In the genomic region with DNA sequence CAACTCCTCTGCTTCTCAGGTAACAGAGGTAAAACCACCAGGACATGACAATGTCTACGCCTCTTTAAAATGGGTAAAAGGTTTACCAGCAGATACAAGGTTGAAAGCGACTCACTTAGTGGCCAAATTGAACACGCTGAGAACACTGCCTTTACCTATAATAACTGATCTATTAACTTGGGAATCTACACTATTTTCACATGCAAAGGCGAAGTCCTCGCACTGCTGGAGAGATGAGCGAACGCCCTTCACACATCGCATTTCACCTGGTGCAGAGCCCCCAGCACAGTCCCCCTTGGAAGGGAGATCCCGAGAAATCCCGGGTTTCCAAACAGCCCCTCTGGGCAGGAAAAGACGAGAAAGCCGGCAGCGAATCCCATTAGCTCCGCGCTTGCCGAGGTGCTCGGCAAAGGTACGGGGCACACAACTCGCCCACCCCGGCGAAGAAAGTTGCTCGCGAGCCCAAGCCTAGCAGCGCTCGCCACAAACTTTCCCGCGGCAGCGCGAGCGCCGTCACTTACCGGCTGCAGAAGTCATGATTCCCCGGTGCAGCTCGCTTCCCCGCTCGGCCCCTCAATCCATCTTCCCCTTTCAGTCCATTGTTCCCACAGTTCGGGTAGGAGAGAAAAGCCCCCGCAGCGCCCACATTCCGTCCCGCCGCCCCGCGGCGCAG, we compare ENCODE assay signal across 8 cellular contexts. TPM values are rescaled to one million over a fixed set of nuclear protein-coding genes. Genes with fewer than 3 reads are reported as not detected.
DNase-seq lines count a peak whose midpoint lies in the region; ATAC-seq and TF ChIP-seq lines count a peak whose summit lies in the region.

No MANE protein-coding gene starts in this region.

- TF ChIP-seq RAD21 in neural cell (conservative IDR thresholded peaks at IDR 0.05): no peak

- no peak for TF ChIP-seq CTCF in CD8-positive, alpha-beta T cell (IDR thresholded peaks at IDR 0.05)
- TF ChIP-seq CTCF in neural cell (IDR thresholded peaks at IDR 0.05; ENCODE audit: poor library complexity, severe bottlenecking): no peak

- CTCF ChIA-PET in CD8-positive, alpha-beta T cell (lab: Charles Lee): interaction anchor here (0.8 to 1.7 kb wide), 8 partner anchors 29 to 318 kb away, joined by 3 to 6 read pairs (median 3); no protein-coding TSS in a partner anchor

- intact Hi-C loops in CD8-positive, alpha-beta T cell (cut with DNase I, micrococcal nuclease): loop anchor here (1.0 to 10.0 kb wide), 21 partner anchors 100 to 1840 kb away; partner anchors contain the start of genes CEP83 (in 2 of the 2), LTA4H (in 2 of the 2), NDUFA12 (in 2 of the 2) and NR2C1 (in 2 of the 2)

- H4K20me1 ChIP-seq in neural cell (ENCODE audit: insufficient read depth): peaks cover 4% of the 10 kb centered on the region

- H3K9me3 ChIP-seq in CD8-positive, alpha-beta T cell (ENCODE audit: low read length): no peaks in the 10 kb centered on the region
- H3K9me3 ChIP-seq in SJSA1 (replicated peaks): no peaks in the 10 kb centered on the region
- no peaks in the 10 kb centered on the region for H3K9me3 ChIP-seq in esophagus (ENCODE audit: control insufficient read depth in 2 of 2, insufficient read depth in 1 of 2, low read depth in 1 of 2, low read length in 1 of 2)
- H3K9me3 ChIP-seq in neural cell (ENCODE audit: low read length): no peaks in the 10 kb centered on the region

- TF ChIP-seq EP300 in neural cell (conservative IDR thresholded peaks at IDR 0.05; ENCODE audit: poor library complexity, severe bottlenecking): no peak

- H3F3A ChIP-seq in neural cell (ENCODE audit: insufficient read depth, low read length, poor library complexity, severe bottlenecking): peaks cover 4% of the 10 kb centered on the region

- peak overlapping the region; percentile 79 for H3K4me2 ChIP-seq in neural cell (ENCODE audit: low read length)

- POLR2A ChIA-PET in CD8-positive, alpha-beta T cell (lab: Charles Lee): interaction anchor here (1.0 to 1.9 kb wide), 7 partner anchors 14 to 726 kb away, joined by 3 to 16 read pairs (median 5); partner anchors contain the start of genes AMDHD1, CCDC38, METAP2 and NR2C1

- peaks cover 17% of the 10 kb centered on the region for H3K36me3 Mint-ChIP-seq in CD8-positive, alpha-beta T cell

- H3K9me2 ChIP-seq in neural cell (ENCODE audit: insufficient read depth, low read length): no peaks in the 10 kb centered on the region

- H2AFZ ChIP-seq in neural cell (ENCODE audit: low read depth, low read length): peak overlapping the region; percentile 41

- DNase-seq in CD8-positive, alpha-beta T cell: no peak
- DNase-seq in SJSA1 (ENCODE audit: low read depth in 1 of 2, low spot score in 2 of 2) (no peak), activated gamma-delta T cell treated with Interleukin-2 at 50 U/mL for 16 hours (no peak), D341Med (ENCODE audit: low spot score) (no peak)

- ATAC-seq in CD8-positive, alpha-beta T cell: peak; percentile 3
- ATAC-seq in GM19324 (IDR thresholded peaks at IDR 0.05; ENCODE audit: low FRiP score, unreplicated experiment) (peak; percentile 29), HG03342 (IDR thresholded peaks at IDR 0.05; ENCODE audit: unreplicated experiment) (peak; percentile 17)

- H3K27me3 Mint-ChIP-seq in CD8-positive, alpha-beta T cell (ENCODE audit: low read depth): peaks cover 5% of the 10 kb centered on the region

- 0% methylated on average over 45 of the region's 45 CpGs for WGBS in esophagus, 2 donors

- H3K27ac Mint-ChIP-seq in CD8-positive, alpha-beta T cell: peak overlapping the region; percentile 91

- peaks cover 17% of the 10 kb centered on the region for H3K4me1 ChIP-seq in CD8-positive, alpha-beta T cell (ENCODE audit: insufficient read depth, low read length)
- H3K4me1 ChIP-seq in SJSA1 (replicated peaks) (peaks cover 23% of the 10 kb centered on the region; the same call in 1 of the 2 replicates), esophagus (ENCODE audit: control insufficient read depth in 2 of 2, insufficient read depth in 2 of 2, low read length in 1 of 2) (no peaks in the 10 kb centered on the region)

- H3K4me3 Mint-ChIP-seq in CD8-positive, alpha-beta T cell: peak overlapping the region; percentile 96

- H3K4me1 Mint-ChIP-seq in CD8-positive, alpha-beta T cell (ENCODE audit: low read depth): peaks cover 35% of the 10 kb centered on the region

- peaks cover 81% of the 10 kb centered on the region for H3K79me2 ChIP-seq in neural cell (replicated peaks; ENCODE audit: insufficient read depth, low read length)

- peak overlapping the region; percentile 78 for H3K9ac ChIP-seq in neural cell (ENCODE audit: low read length)

- peak overlapping the region; percentile 44 for H3K27ac ChIP-seq in CD8-positive, alpha-beta T cell (ENCODE audit: low read depth, low read length)
- H3K27ac ChIP-seq in SJSA1: peak overlapping the region; percentile 39
- peak overlapping the region; percentile 89 to 95 for H3K27ac ChIP-seq in esophagus (ENCODE audit: low read depth in 2 of 2, low read length in 1 of 2)
- peak overlapping the region; percentile 78 for H3K27ac ChIP-seq in neural cell (ENCODE audit: low read length)

- peak overlapping the region; percentile 73 for H3K4me3 ChIP-seq in CD8-positive, alpha-beta T cell (ENCODE audit: low read depth, low read length)
- peak overlapping the region; percentile 72 for H3K4me3 ChIP-seq in SJSA1
- peak overlapping the region; percentile 78 to 93 for H3K4me3 ChIP-seq in esophagus (ENCODE audit: low read depth in 1 of 2, low read length in 2 of 2)
- H3K4me3 ChIP-seq in neural cell (ENCODE audit: low read length): peak overlapping the region; percentile 82

- no peaks in the 10 kb centered on the region for H3K9me3 Mint-ChIP-seq in CD8-positive, alpha-beta T cell

- no peaks in the 10 kb centered on the region for H3K36me3 ChIP-seq in CD8-positive, alpha-beta T cell (ENCODE audit: insufficient read depth, low read length)
- H3K36me3 ChIP-seq in SJSA1: peaks cover 3% of the 10 kb centered on the region
- no peaks in the 10 kb centered on the region for H3K36me3 ChIP-seq in esophagus (ENCODE audit: control insufficient read depth in 2 of 2, insufficient read depth in 2 of 2, low read length in 1 of 2)
- H3K36me3 ChIP-seq in neural cell (ENCODE audit: insufficient read depth, low read length): no peaks in the 10 kb centered on the region

- no peaks in the 10 kb centered on the region for H3K27me3 ChIP-seq in CD8-positive, alpha-beta T cell (ENCODE audit: insufficient read depth, low read length)
- no peaks in the 10 kb centered on the region for H3K27me3 ChIP-seq in SJSA1 (replicated peaks)
- no peaks in the 10 kb centered on the region for H3K27me3 ChIP-seq in esophagus (ENCODE audit: control insufficient read depth in 1 of 2, insufficient read depth in 2 of 2, low read length in 2 of 2)
- no peaks in the 10 kb centered on the region for H3K27me3 ChIP-seq in neural cell (ENCODE audit: insufficient read depth, low read depth, low read length)

TF ChIP-seq in neural cell, 6 proteins besides CTCF, POLR2A, EP300 and RAD21:
- TF ChIP-seq EZH2 (IDR thresholded peaks at IDR 0.05; ENCODE audit: borderline replicate concordance, insufficient read depth, low read length, poor library complexity, severe bottlenecking) (no peak), TAF1 (IDR thresholded peaks at IDR 0.05; ENCODE audit: low read depth) (no peak), POLR2AphosphoS5 (IDR thresholded peaks at IDR 0.05) (peak; percentile 38), MXI1 (conservative IDR thresholded peaks at IDR 0.05; ENCODE audit: poor library complexity, severe bottlenecking) (peak; percentile 81)
- TF ChIP-seq, protein P1, sequence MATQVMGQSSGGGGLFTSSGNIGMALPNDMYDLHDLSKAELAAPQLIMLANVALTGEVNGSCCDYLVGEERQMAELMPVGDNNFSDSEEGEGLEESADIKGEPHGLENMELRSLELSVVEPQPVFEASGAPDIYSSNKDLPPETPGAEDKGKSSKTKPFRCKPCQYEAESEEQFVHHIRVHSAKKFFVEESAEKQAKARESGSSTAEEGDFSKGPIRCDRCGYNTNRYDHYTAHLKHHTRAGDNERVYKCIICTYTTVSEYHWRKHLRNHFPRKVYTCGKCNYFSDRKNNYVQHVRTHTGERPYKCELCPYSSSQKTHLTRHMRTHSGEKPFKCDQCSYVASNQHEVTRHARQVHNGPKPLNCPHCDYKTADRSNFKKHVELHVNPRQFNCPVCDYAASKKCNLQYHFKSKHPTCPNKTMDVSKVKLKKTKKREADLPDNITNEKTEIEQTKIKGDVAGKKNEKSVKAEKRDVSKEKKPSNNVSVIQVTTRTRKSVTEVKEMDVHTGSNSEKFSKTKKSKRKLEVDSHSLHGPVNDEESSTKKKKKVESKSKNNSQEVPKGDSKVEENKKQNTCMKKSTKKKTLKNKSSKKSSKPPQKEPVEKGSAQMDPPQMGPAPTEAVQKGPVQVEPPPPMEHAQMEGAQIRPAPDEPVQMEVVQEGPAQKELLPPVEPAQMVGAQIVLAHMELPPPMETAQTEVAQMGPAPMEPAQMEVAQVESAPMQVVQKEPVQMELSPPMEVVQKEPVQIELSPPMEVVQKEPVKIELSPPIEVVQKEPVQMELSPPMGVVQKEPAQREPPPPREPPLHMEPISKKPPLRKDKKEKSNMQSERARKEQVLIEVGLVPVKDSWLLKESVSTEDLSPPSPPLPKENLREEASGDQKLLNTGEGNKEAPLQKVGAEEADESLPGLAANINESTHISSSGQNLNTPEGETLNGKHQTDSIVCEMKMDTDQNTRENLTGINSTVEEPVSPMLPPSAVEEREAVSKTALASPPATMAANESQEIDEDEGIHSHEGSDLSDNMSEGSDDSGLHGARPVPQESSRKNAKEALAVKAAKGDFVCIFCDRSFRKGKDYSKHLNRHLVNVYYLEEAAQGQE (IDR thresholded peaks at IDR 0.05; ENCODE audit: borderline replicate concordance): no peak

RNA-seq across cellular contexts. Expression of gene FGD6, which starts 0.4 kb away (rescaled TPM):
- total RNA-seq in CD8-positive, alpha-beta T cell: 1 to 10 TPM in 1 of 2 experiments, under 1 TPM in 1; 0.94 to 1.6 TPM
- 8.2 and 8.5 TPM in 2 replicates for total RNA-seq in SJSA1 (2014; rRNA removed; shearing (Covaris generic))
- polyA plus RNA-seq in esophagus (1 to 10 TPM; 2.2 to 2.3 TPM), neural cell (4.6 and 7.1 TPM in 2 replicates)
- 40.7 and 51.4 TPM in 2 replicates for polyA minus RNA-seq in neural cell

RNA-seq across cellular contexts. Expression of gene VEZT, which starts 0.8 kb away (rescaled TPM):
- total RNA-seq in CD8-positive, alpha-beta T cell: 10 to 100 TPM; 48.4 to 57.7 TPM
- 73.2 and 80.4 TPM in 2 replicates for total RNA-seq in SJSA1 (2014; rRNA removed; shearing (Covaris generic))
- polyA plus RNA-seq in esophagus (10 to 100 TPM; 22.7 to 23.9 TPM), neural cell (192 and 219 TPM in 2 replicates)
- 393 and 429 TPM in 2 replicates for polyA minus RNA-seq in neural cell

Comparison
In these comparisons a context has a peak if more than half of its experiments do, and no peak if none do; other contexts are left out.
1. H3K27ac ChIP-seq: peak in every context shown above with its lines; median percentile 92 in esophagus; 78 in neural cell; 44 in CD8-positive, alpha-beta T cell; 39 in SJSA1.